Comparison of ENCODE assay signal across 1 cellular context in the genomic region with DNA sequence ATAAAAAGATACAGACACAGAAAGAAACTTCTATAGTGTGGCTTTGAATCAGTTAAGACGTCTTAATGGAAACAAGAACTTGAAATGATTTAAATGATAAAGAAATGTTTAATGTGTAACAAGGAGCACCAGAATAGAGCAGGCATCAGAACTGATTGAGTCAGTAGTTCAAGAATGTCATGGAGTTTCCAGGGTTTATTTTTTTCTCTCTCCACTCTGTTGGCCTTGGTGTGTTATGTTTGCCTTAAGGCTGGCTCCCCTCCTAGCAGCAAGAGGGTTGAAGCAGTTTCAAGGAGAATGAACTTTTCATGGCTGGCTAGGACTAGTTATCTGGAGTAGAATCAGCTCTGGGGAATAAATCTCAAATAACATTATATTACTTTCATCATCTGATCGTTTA.
TF ChIP-seq lines count a peak whose summit lies in the region.

No MANE protein-coding gene starts in this region.

TF ChIP-seq in SK-N-SH, 30 proteins besides CTCF, POLR2A, EP300 and RAD21 (continued from another document):
- TF ChIP-seq PBX3 (IDR thresholded peaks at IDR 0.05) = peak; percentile 61; the same call in 1 of the 2 replicates
- TF ChIP-seq IRF3 (IDR thresholded peaks at IDR 0.05; ENCODE audit: low read depth, low read length) = no peak
- TF ChIP-seq GATA2 (CRISPR knock-in tag; IDR thresholded peaks at IDR 0.05) = no peak
- no peak for TF ChIP-seq ELF1 (IDR thresholded peaks at IDR 0.05)
- TF ChIP-seq NFIC (IDR thresholded peaks at IDR 0.05; ENCODE audit: borderline replicate concordance) = peak; percentile 40; the same call in 1 of the 2 replicates
- TF ChIP-seq EZH2phosphoT487 (IDR thresholded peaks at IDR 0.05; ENCODE audit: borderline replicate concordance, low read depth) = no peak
- no peak; the same call in 1 of the 2 replicates for TF ChIP-seq YY1 (IDR thresholded peaks at IDR 0.05; ENCODE audit: low read depth)
- TF ChIP-seq MXI1 (IDR thresholded peaks at IDR 0.05; ENCODE audit: low read depth, low read length) = no peak
- no peak for TF ChIP-seq SIN3A (IDR thresholded peaks at IDR 0.05; ENCODE audit: borderline replicate concordance, low read depth, low read length)
- no peak for TF ChIP-seq RCOR1 (IDR thresholded peaks at IDR 0.05; ENCODE audit: low read length)
- no peak for TF ChIP-seq RFX5 (IDR thresholded peaks at IDR 0.05; ENCODE audit: low read length)
- no peak for TF ChIP-seq MAX (IDR thresholded peaks at IDR 0.05; ENCODE audit: low read depth)
- no peak for TF ChIP-seq ZBTB33 (IDR thresholded peaks at IDR 0.05; ENCODE audit: borderline replicate concordance, low read depth)
- no peak for TF ChIP-seq NRF1 (IDR thresholded peaks at IDR 0.05; ENCODE audit: low read depth, low read length)
- TF ChIP-seq USF1 (IDR thresholded peaks at IDR 0.05; ENCODE audit: borderline replicate concordance, low read depth) = no peak
- 0 out of 2 replicates have a peak, but pooled peaks have one; percentile 47 for TF ChIP-seq RXRA (IDR thresholded peaks at IDR 0.05; ENCODE audit: borderline replicate concordance, low read depth)
- no peak for TF ChIP-seq USF2 (IDR thresholded peaks at IDR 0.05; ENCODE audit: borderline replicate concordance, low read depth, low read length)
- TF ChIP-seq TCF12 (IDR thresholded peaks at IDR 0.05) = peak; percentile 70
- no peak for TF ChIP-seq FOXJ3 (CRISPR knock-in tag; IDR thresholded peaks at IDR 0.05)
- TF ChIP-seq TAF1 (IDR thresholded peaks at IDR 0.05; ENCODE audit: borderline replicate concordance, low read depth, low read length) = no peak
